19 cellular contexts compared by ENCODE assay signal in the genomic region with DNA sequence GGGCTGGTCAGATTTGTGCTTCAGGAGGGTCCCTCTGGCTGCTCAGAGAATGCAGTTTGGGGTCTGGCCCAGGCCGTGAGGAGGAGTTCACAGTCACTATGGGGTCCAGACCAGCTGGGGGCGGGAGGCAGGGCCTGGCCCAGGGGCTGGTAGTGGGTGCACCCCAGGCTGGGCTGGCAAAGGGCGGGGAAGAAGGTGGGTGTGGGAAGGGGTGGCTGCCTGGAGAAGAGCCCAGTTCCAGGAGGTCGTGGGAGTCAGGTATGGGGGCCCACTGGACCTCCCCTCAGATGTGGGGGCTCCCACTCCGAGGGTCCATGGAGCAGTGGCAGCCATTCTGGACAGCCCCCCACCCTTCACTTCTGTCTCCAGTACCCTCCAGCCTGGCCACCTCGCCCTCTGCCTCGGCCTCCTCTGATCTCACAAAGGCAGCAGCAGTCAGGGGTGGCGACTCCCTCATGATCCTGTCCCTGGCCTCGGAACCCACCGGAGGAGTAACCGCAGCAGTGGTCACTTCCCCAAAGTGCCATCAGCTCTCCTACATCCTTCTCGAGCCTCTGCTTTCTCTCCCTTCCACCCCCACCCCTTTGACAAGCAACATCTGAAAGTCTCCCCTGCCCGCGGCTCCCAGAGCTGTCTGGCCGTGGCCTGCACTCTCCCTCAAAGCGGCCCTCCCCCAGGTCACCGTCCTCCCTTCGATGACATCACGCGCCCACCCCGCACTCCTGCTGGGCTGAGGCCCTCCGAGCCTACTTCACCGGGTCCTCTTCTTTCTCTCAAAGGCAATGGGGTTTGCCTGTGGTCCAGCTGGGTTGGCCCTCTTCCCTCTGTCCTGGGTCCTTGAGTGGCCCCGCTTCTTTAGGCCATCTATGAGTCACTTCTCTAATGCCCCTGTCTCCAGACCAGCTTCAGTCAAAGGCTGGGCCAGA. TPM values are rescaled to one million over a fixed set of nuclear protein-coding genes. Genes with fewer than 3 reads are reported as not detected.
DNase-seq lines count a peak whose midpoint lies in the region; ATAC-seq, FAIRE-seq and TF ChIP-seq lines count a peak whose summit lies in the region.
"Had no signal": no experiment of that assay in that cellular context is flagged by ENCODE, and none has a peak within 500 bp of the region (broad histone marks: within the 10 kb centered on the region; RNA-seq: fewer than 3 reads in every experiment).

No MANE protein-coding gene starts in this region.

- H3K4me2 ChIP-seq in HCT116 (ENCODE audit: low read length), result peak overlapping the region; percentile 65

- TF ChIP-seq CTCF in HCT116 (IDR thresholded peaks at IDR 0.05 in 2 of 3, conservative IDR thresholded peaks at IDR 0.05 in 1 of 3; ENCODE audit: borderline replicate concordance in 1 of 3, insufficient read depth in 1 of 3, low read depth in 2 of 3, low read length in 2 of 3), result no peak
- TF ChIP-seq CTCF in kidney (IDR thresholded peaks at IDR 0.05; ENCODE audit: borderline replicate concordance, extremely low read depth, insufficient read depth), result no peak
- TF ChIP-seq CTCF in sigmoid colon (IDR thresholded peaks at IDR 0.05), result no peak

- no peak for DNase-seq in HCT116 (ENCODE audit: low read depth, low spot score)
- peak; percentile 37 for DNase-seq in OCI-M1 (lab: John Stamatoyannopoulos, UW)
- DNase-seq in kidney, result peak; percentile 75
- peak; percentile 65 for DNase-seq in sigmoid colon
- no peak for DNase-seq in NCI-H2029 treated with DMSO at 0.1 percent for 48 hours (lab: John Stamatoyannopoulos, UW)
- DNase-seq in AG08396 (ENCODE audit: low spot score), result no peak
- DNase-seq: activated CD4-positive, alpha-beta T cell treated with anti-CD3 and anti-CD28 coated beads for 36 hours; central memory CD4-positive, alpha-beta T cell; NCI-H2227 treated with DMSO at 0.1 percent for 48 hours; PC-3; stimulated activated CD4-positive, alpha-beta T cell treated with anti-CD3 and anti-CD28 coated beads, Interleukin-1b, Interleukin-23, amount 100 ng/mL, for 48 hours; stimulated activated CD8-positive, alpha-beta memory T cell treated with anti-CD3 and anti-CD28 coated beads, Interleukin-4, amount 100 ng/mL, for 48 hours had no signal

- H3K27me3 ChIP-seq in HCT116 (ENCODE audit: insufficient read depth, low read length) (no peaks in the 10 kb centered on the region), sigmoid colon (no peaks in the 10 kb centered on the region)
- H3K27me3 ChIP-seq: tibial nerve had no signal

- no peak for TF ChIP-seq EP300 in sigmoid colon (IDR thresholded peaks at IDR 0.05)

- CTCF ChIA-PET in HCT116 (lab: Charles Lee), result interaction anchor here (1.4 kb wide), 2 partner anchors 18 to 22 kb away, joined by 3 to 5 read pairs; no protein-coding TSS in a partner anchor

- H3K4me1 ChIP-seq in HCT116 (ENCODE audit: control insufficient read depth in 1 of 2, insufficient read depth in 2 of 2, low read length in 2 of 2) (peaks cover 4 to 24% of the 10 kb centered on the region in 2 experiments; a peak in 3 of 4 replicates), kidney (ENCODE audit: control insufficient read depth in 1 of 2, insufficient read depth in 1 of 2, low read depth in 1 of 2, low read length in 2 of 2) (peaks cover 0 to 4% of the 10 kb centered on the region in 2 donors), sigmoid colon (peaks cover 0 to 23% (median 20%) of the 10 kb centered on the region in 4 donors)

- TF ChIP-seq RAD21 in HCT116 (IDR thresholded peaks at IDR 0.05; ENCODE audit: low read depth), result no peak

- no peaks in the 10 kb centered on the region for H3K9me2 ChIP-seq in HCT116 (ENCODE audit: insufficient read depth)

- H3K9ac ChIP-seq in HCT116 (ENCODE audit: low read length), result no peak overlapping the region
- H3K9ac ChIP-seq in kidney (ENCODE audit: low read length in 2 of 2), result no peak overlapping the region

- H2AFZ ChIP-seq in HCT116 (ENCODE audit: low read depth, low read length, poor library complexity, severe bottlenecking), result no peak overlapping the region

- BruUV-seq in HCT116 (replicated peaks; lab: Mats Ljungman, UMichigan), result no TSS peak

- no peaks in the 10 kb centered on the region for H4K20me1 ChIP-seq in HCT116 (ENCODE audit: insufficient read depth)

- POLR2A ChIA-PET in HCT116 (lab: Charles Lee), result no interaction called here

- TF ChIP-seq POLR2A in HCT116 (IDR thresholded peaks at IDR 0.05; ENCODE audit: borderline replicate concordance, extremely low read depth, insufficient read depth, insufficient read length) (no peak), sigmoid colon (IDR thresholded peaks at IDR 0.05) (no peak)

- H3K79me2 ChIP-seq in HCT116 (ENCODE audit: insufficient read depth, low read length), result peaks cover 17% of the 10 kb centered on the region

- FAIRE-seq in kidney (lab: Jason Lieb, UNC), result no peak
- FAIRE-seq: HTR-8/SVneo had no signal

- no peak for ATAC-seq in HCT116
- no peak for ATAC-seq in GM19455 (IDR thresholded peaks at IDR 0.05; ENCODE audit: unreplicated experiment)
- ATAC-seq: PC-3 had no signal

- no peak overlapping the region for H3K27ac ChIP-seq in HCT116 (ENCODE audit: low read depth, low read length)
- H3K27ac ChIP-seq in kidney (ENCODE audit: low read depth in 2 of 2, low read length in 2 of 2), result no peak overlapping the region
- H3K27ac ChIP-seq in sigmoid colon, result peak overlapping the region in 2 of 4 donors; percentile 81 to 82
- H3K27ac ChIP-seq: C4-2B had no signal

- no peak overlapping the region for H3K4me3 ChIP-seq in HCT116 (replicated peaks in 1 of 2; ENCODE audit: low read depth in 1 of 2, low read length in 2 of 2)
- no peak overlapping the region for H3K4me3 ChIP-seq in kidney (ENCODE audit: low read length in 2 of 2)
- no peak overlapping the region for H3K4me3 ChIP-seq in sigmoid colon
- H3K4me3 ChIP-seq: tibial nerve had no signal

- 76 to 77% methylated on average over 23 to 24 of the region's 24 CpGs for WGBS in sigmoid colon, 2 donors

- intact Hi-C loops in HCT116 (cut with micrococcal nuclease), result no loop called here
- intact Hi-C loops in kidney (cut with DNase I), result no loop called here
- intact Hi-C loops in sigmoid colon (cut with DNase I), result no loop called here

- no peaks in the 10 kb centered on the region for H3K9me3 ChIP-seq in HCT116 (ENCODE audit: control insufficient read depth in 1 of 2, insufficient read depth in 1 of 2, low read depth in 1 of 2, low read length in 2 of 2)
- no peaks in the 10 kb centered on the region for H3K9me3 ChIP-seq in kidney (ENCODE audit: control insufficient read depth in 1 of 2, low read length in 2 of 2)
- no peaks in the 10 kb centered on the region for H3K9me3 ChIP-seq in sigmoid colon
- H3K9me3 ChIP-seq: tibial nerve had no signal

- RAD21 ChIA-PET in HCT116 (lab: Charles Lee; ENCODE audit: low non-redundant PET in 1 of 2, low total read pairs in 2 of 2, uncharacterized antibody in 2 of 2, unreplicated experiment in 2 of 2), result interaction anchor here in 1 of 2 experiments (0.7 kb wide), 1 partner anchor 793 kb away, joined by 5 read pairs; no protein-coding TSS in a partner anchor

- H3K36me3 ChIP-seq in HCT116 (ENCODE audit: control insufficient read depth in 1 of 2, insufficient read depth in 2 of 2, low read length in 2 of 2) (no peaks in the 10 kb centered on the region), kidney (ENCODE audit: control insufficient read depth in 1 of 2, insufficient read depth in 2 of 2, low read length in 2 of 2) (no peaks in the 10 kb centered on the region), sigmoid colon (no peaks in the 10 kb centered on the region)
- H3K36me3 ChIP-seq: tibial nerve had no signal

TF ChIP-seq in HCT116, 20 proteins besides CTCF, POLR2A, EP300 and RAD21:
- TF ChIP-seq SIN3A (IDR thresholded peaks at IDR 0.05; ENCODE audit: low read depth) (no peak), MAX (IDR thresholded peaks at IDR 0.05) (no peak), FOSL1 (IDR thresholded peaks at IDR 0.05; ENCODE audit: low read depth) (no peak), SP1 (IDR thresholded peaks at IDR 0.05; ENCODE audit: low read depth) (no peak)

RNA-seq across cellular contexts. Expression of gene SLC6A8, which starts 1.7 kb away (rescaled TPM):
- total RNA-seq in HCT116 (2021; ENCODE audit: unreplicated experiment) (101 TPM), kidney (110 TPM), sigmoid colon (10 to 100 TPM; 31.9 to 60.7 (median 35.1) TPM)
- 73.3 and 82.9 TPM in 2 replicates for polyA plus RNA-seq in HCT116 (2012)
- polyA plus RNA-seq in kidney (ENCODE audit: insufficient read depth, low read depth, low replicate concordance) (79.7 TPM), sigmoid colon (100 to 1,000 TPM in 1 of 3 donors, 10 to 100 TPM in 2; 67.9 to 158 (median 70.5) TPM)

RNA-seq across cellular contexts. Expression of gene PNCK, which starts 12.4 kb away (rescaled TPM):
- 0.84 TPM for total RNA-seq in HCT116 (2021; ENCODE audit: unreplicated experiment)
- polyA plus RNA-seq in HCT116 (2012), result 0.26 and 0.64 TPM in 2 replicates
- 1.5 TPM for total RNA-seq in kidney
- 5.5 TPM for polyA plus RNA-seq in kidney (ENCODE audit: insufficient read depth, low read depth, low replicate concordance)
- total RNA-seq in sigmoid colon, result 100 to 1,000 TPM in 1 of 4 donors, 10 to 100 TPM in 3; 33.9 to 135 (median 64.2) TPM
- 1 to 10 TPM in 1 of 3 donors, not detected in 2; 4.6 TPM for polyA plus RNA-seq in sigmoid colon
- total RNA-seq: Daoy had no signal

RNA-seq across cellular contexts. Expression of gene BCAP31, which starts 38.2 kb away (rescaled TPM):
- total RNA-seq in HCT116 (2021; ENCODE audit: unreplicated experiment) (185 TPM), kidney (218 TPM), sigmoid colon (100 to 1,000 TPM in 1 of 4 donors, 10 to 100 TPM in 3; 59.3 to 124 (median 70.4) TPM)
- 212 and 229 TPM in 2 replicates for polyA plus RNA-seq in HCT116 (2012)
- polyA plus RNA-seq in kidney (ENCODE audit: insufficient read depth, low read depth, low replicate concordance) (246 TPM), sigmoid colon (100 to 1,000 TPM in 1 of 3 donors, 10 to 100 TPM in 2; 61.3 to 216 (median 70.9) TPM)

RNA-seq across cellular contexts. Expression of gene ABCD1, which starts 38.6 kb away (rescaled TPM):
- total RNA-seq in HCT116 (2021; ENCODE audit: unreplicated experiment) (7.1 TPM), kidney (13.7 TPM), sigmoid colon (10 to 100 TPM; 11.0 to 21.3 (median 18.3) TPM)
- 7.8 and 9.9 TPM in 2 replicates for polyA plus RNA-seq in HCT116 (2012)
- polyA plus RNA-seq in kidney (ENCODE audit: insufficient read depth, low read depth, low replicate concordance) (5.2 TPM), sigmoid colon (10 to 100 TPM in 1 of 3 donors, 1 to 10 TPM in 2; 1.8 to 12.8 (median 3.2) TPM)

RNA-seq across cellular contexts. Expression of gene DUSP9, which starts 39.0 kb away (rescaled TPM):
- total RNA-seq in HCT116 (2021; ENCODE audit: unreplicated experiment), result 14.2 TPM
- 10.5 and 10.6 TPM in 2 replicates for polyA plus RNA-seq in HCT116 (2012)
- total RNA-seq in kidney, result 4.7 TPM
- polyA plus RNA-seq in kidney (ENCODE audit: insufficient read depth, low read depth, low replicate concordance), result 81.4 TPM
- total RNA-seq in sigmoid colon, result not detected
- under 1 TPM in 1 of 3 donors, not detected in 2; 0.06 TPM for polyA plus RNA-seq in sigmoid colon
- total RNA-seq: fibroblast of villous mesenchyme, mononuclear cell, tibial nerve had no signal

Comparison
In these comparisons a context has a peak if more than half of its experiments do, and no peak if none do; other contexts are left out.
1. DNase-seq: peak in OCI-M1 (single experiment), kidney (single experiment) and sigmoid colon (single experiment); none in HCT116 (single experiment), NCI-H2029 treated with DMSO at 0.1 percent for 48 hours (single experiment) and AG08396 (single experiment).
2. RNA of gene PNCK, which starts 12.4 kb away (total RNA-seq): 33.9 to 135 TPM in sigmoid colon; 1.5 TPM in kidney (single experiment) and 0.84 TPM in HCT116 (single experiment); every median in the first group is over 10 times any median in the second.